Comparison of ENCODE assay signal across 8 cellular contexts in genomic region chr17:79777844-79778503, GRCh38. TPM values are rescaled to one million over a fixed set of nuclear protein-coding genes. Genes with fewer than 3 reads are reported as not detected.
A peak's percentile ranks its signal among the peaks of the same experiment; 100 is the strongest.
DNase-seq lines count a peak whose midpoint lies in the region; ATAC-seq, FAIRE-seq and TF ChIP-seq lines count a peak whose summit lies in the region.

TSS of gene CBX2 (plus strand) at chr17:79778148. CDS start at chr17:79778236, 88 bp downstream.

- H3K4ac ChIP-seq in neuronal stem cell (ENCODE audit: low read length) = no peak within 1 kb of the TSS

- H3K14ac ChIP-seq in neuronal stem cell (ENCODE audit: low read length) = no peak within 1 kb of the TSS

- peak within 1 kb of the TSS; percentile 56 for H3K23ac ChIP-seq in neuronal stem cell (ENCODE audit: low read depth, low read length, poor library complexity)

- no peak within 1 kb of the TSS for H4K91ac ChIP-seq in neuronal stem cell (ENCODE audit: low read depth, low read length, poor library complexity)

- peaks cover 38% of the 10 kb centered on the region for H3K36me3 ChIP-seq in HUES48 (ENCODE audit: control insufficient read depth, insufficient read depth, low read length)
- peaks cover 10% of the 10 kb centered on the region for H3K36me3 ChIP-seq in RWPE2 (ENCODE audit: low read depth)
- no peaks in the 10 kb centered on the region for H3K36me3 ChIP-seq in gastroesophageal sphincter
- peaks cover 34 to 41% of the 10 kb centered on the region in 2 donors for H3K36me3 ChIP-seq in neuronal stem cell (replicated peaks in 1 of 2; ENCODE audit: control insufficient read depth in 2 of 2, insufficient read depth in 2 of 2, low read length in 2 of 2)
- H3K36me3 ChIP-seq in subcutaneous abdominal adipose tissue (ENCODE audit: control insufficient read depth in 5 of 5, insufficient read depth in 5 of 5, low read length in 5 of 5) = no peaks in the 10 kb centered on the region

- H3K27ac ChIP-seq in HUES48 (ENCODE audit: low read depth, low read length) (peak within 1 kb of the TSS; percentile 92), RWPE2 (ENCODE audit: poor library complexity, severe bottlenecking) (no peak within 1 kb of the TSS), gastroesophageal sphincter (peak within 1 kb of the TSS in 3 of 4 donors; percentile 41 to 77 (median 64)), neuronal stem cell (replicated peaks; ENCODE audit: low read length) (peak within 1 kb of the TSS; percentile 93), subcutaneous abdominal adipose tissue (ENCODE audit: low read depth, low read length) (no peak within 1 kb of the TSS)

- no peak for TF ChIP-seq CTCF in RWPE2 (IDR thresholded peaks at IDR 0.05; ENCODE audit: poor library complexity, severe bottlenecking)
- no peak for TF ChIP-seq CTCF in gastroesophageal sphincter (IDR thresholded peaks at IDR 0.05)

- ATAC-seq in RWPE2 (ENCODE audit: low read depth) (peak; percentile 65), gastroesophageal sphincter (peak; percentile 94)

- H3K79me1 ChIP-seq in neuronal stem cell (ENCODE audit: low read depth, low read length) = peaks cover 15% of the 10 kb centered on the region

- H3K27me3 ChIP-seq in HUES48 (ENCODE audit: control insufficient read depth, insufficient read depth, low read length) = peaks cover 9% of the 10 kb centered on the region
- peaks cover 44% of the 10 kb centered on the region for H3K27me3 ChIP-seq in RWPE2 (ENCODE audit: insufficient read depth, poor library complexity, severe bottlenecking)
- peaks cover 96% of the 10 kb centered on the region for H3K27me3 ChIP-seq in gastroesophageal sphincter
- H3K27me3 ChIP-seq in neuronal stem cell (ENCODE audit: control insufficient read depth in 3 of 3, insufficient read depth in 3 of 3, low read depth in 1 of 3, low read length in 3 of 3) = no peaks in the 10 kb centered on the region
- peaks cover 27 to 61% (median 33%) of the 10 kb centered on the region in 5 donors for H3K27me3 ChIP-seq in subcutaneous abdominal adipose tissue (ENCODE audit: control insufficient read depth in 5 of 5, insufficient read depth in 4 of 5, low read length in 5 of 5)

- H3K4me3 ChIP-seq in HUES48 (ENCODE audit: low read depth, low read length) (peak within 1 kb of the TSS; percentile 86), RWPE2 (ENCODE audit: severe bottlenecking) (peak within 1 kb of the TSS; percentile 95), gastroesophageal sphincter (peak within 1 kb of the TSS; percentile 50 to 64), neuronal stem cell (ENCODE audit: low read length in 2 of 2) (peak within 1 kb of the TSS; percentile 78 to 96), subcutaneous abdominal adipose tissue (ENCODE audit: low read depth in 1 of 5, low read length in 5 of 5) (peak within 1 kb of the TSS; percentile 47 to 64 (median 48))

- peak within 1 kb of the TSS; percentile 51 for H2BK120ac ChIP-seq in neuronal stem cell (ENCODE audit: low read depth, low read length)

- peak in 1 of 2 donors; percentile 15 for TF ChIP-seq POLR2A in gastroesophageal sphincter (IDR thresholded peaks at IDR 0.05)

- H3K4me2 ChIP-seq in neuronal stem cell (ENCODE audit: insufficient read depth, low read length, poor library complexity, severe bottlenecking) = peak within 1 kb of the TSS; percentile 82

- no CpG with 5 or more reads among the region's 101 CpGs for WGBS in gastroesophageal sphincter (ENCODE audit: low coverage in 1 of 2), 2 donors
- WGBS in neuronal stem cell (ENCODE audit: extremely low coverage in 2 of 2, insufficient read length in 2 of 2, insufficient replicate concordance in 1 of 2), 2 donors = no CpG with 5 or more reads among the region's 101 CpGs

- peak within 1 kb of the TSS; percentile 81 for H2AK5ac ChIP-seq in neuronal stem cell (ENCODE audit: low read depth, low read length)

- no peak within 1 kb of the TSS for H2BK12ac ChIP-seq in neuronal stem cell (ENCODE audit: low read length)

- peak within 1 kb of the TSS; percentile 33 for H2BK15ac ChIP-seq in neuronal stem cell (ENCODE audit: low read length)

- TF ChIP-seq EP300 in gastroesophageal sphincter (IDR thresholded peaks at IDR 0.05) = no peak

- peak within 1 kb of the TSS; percentile 73 for H3K9ac ChIP-seq in HUES48 (ENCODE audit: low read depth, low read length)
- peak within 1 kb of the TSS; percentile 95 for H3K9ac ChIP-seq in neuronal stem cell (ENCODE audit: low read depth, low read length, poor library complexity)
- peak within 1 kb of the TSS in 3 of 5 donors; percentile 29 to 47 (median 42) for H3K9ac ChIP-seq in subcutaneous abdominal adipose tissue (ENCODE audit: low read length in 5 of 5)

- peak within 1 kb of the TSS; percentile 98 for H3K18ac ChIP-seq in neuronal stem cell (ENCODE audit: low read length)

- H2AFZ ChIP-seq in neuronal stem cell (ENCODE audit: low read length) = peak within 1 kb of the TSS; percentile 77

- peaks cover 24% of the 10 kb centered on the region for H3K4me1 ChIP-seq in HUES48 (ENCODE audit: control insufficient read depth, insufficient read depth, low read length)
- H3K4me1 ChIP-seq in RWPE2 (ENCODE audit: insufficient read depth, poor library complexity, severe bottlenecking) = no peaks in the 10 kb centered on the region
- H3K4me1 ChIP-seq in gastroesophageal sphincter = peaks cover 0 to 23% (median 3%) of the 10 kb centered on the region in 3 donors
- H3K4me1 ChIP-seq in neuronal stem cell (ENCODE audit: control insufficient read depth in 2 of 2, insufficient read depth in 1 of 2, low read depth in 1 of 2, low read length in 2 of 2) = peaks cover 16 to 17% of the 10 kb centered on the region in 2 donors
- H3K4me1 ChIP-seq in subcutaneous abdominal adipose tissue (ENCODE audit: control insufficient read depth in 5 of 5, insufficient read depth in 5 of 5, low read length in 5 of 5) = peaks cover 2 to 26% (median 15%) of the 10 kb centered on the region in 5 donors

- FAIRE-seq in GM19239 (lab: Jason Lieb, UNC) = no peak

- DNase-seq in AML-193 (lab: John Stamatoyannopoulos, UW) (peak; percentile 56 to 68), GM19239 (ENCODE audit: insufficient read length, low spot score) (peak; percentile 98), RWPE2 (ENCODE audit: low spot score) (no peak), neuronal stem cell (ENCODE audit: low spot score) (peak; percentile 80)
- DNase-seq in activated effector memory CD4-positive, alpha-beta T cell treated with anti-CD3 and anti-CD28 coated beads, Interleukin-2, amount 50 U/mL, for 16 hours = peak; percentile 94

- no peak within 1 kb of the TSS for H4K8ac ChIP-seq in neuronal stem cell (ENCODE audit: low read depth, low read length)

- H3K9me3 ChIP-seq in HUES48 (ENCODE audit: control insufficient read depth, insufficient read depth, low read length) (no peaks in the 10 kb centered on the region), RWPE2 (ENCODE audit: severe bottlenecking) (no peaks in the 10 kb centered on the region), gastroesophageal sphincter (no peaks in the 10 kb centered on the region), neuronal stem cell (replicated peaks in 1 of 2; ENCODE audit: control insufficient read depth in 2 of 2, insufficient read depth in 1 of 2, low read depth in 1 of 2, low read length in 2 of 2) (no peaks in the 10 kb centered on the region), subcutaneous abdominal adipose tissue (ENCODE audit: control insufficient read depth in 5 of 5, low read length in 5 of 5) (no peaks in the 10 kb centered on the region)

- H2BK5ac ChIP-seq in neuronal stem cell (ENCODE audit: low read length) = peak within 1 kb of the TSS; percentile 14

RNA-seq across cellular contexts. Expression of gene CBX2, which starts in this region (rescaled TPM):
- 1 to 10 TPM in 3 of 4 donors, under 1 TPM in 1; 0.81 to 2.5 (median 2.0) TPM for total RNA-seq in gastroesophageal sphincter
- polyA plus RNA-seq in neuronal stem cell (2013, experiment 1 of 2) = 72.5 TPM
- 70.8 TPM for polyA plus RNA-seq in neuronal stem cell (2013, experiment 2 of 2)

Comparison
In these comparisons a context has a peak if more than half of its experiments do, and no peak if none do; other contexts are left out.
1. H3K27ac ChIP-seq: peak in HUES48 (single experiment), gastroesophageal sphincter (3 of 4) and neuronal stem cell (single experiment); none in RWPE2 (single experiment) and subcutaneous abdominal adipose tissue (single experiment).
2. H3K9ac ChIP-seq: peak in every context shown above with its lines; median percentile 95 in neuronal stem cell; 73 in HUES48; 42 in subcutaneous abdominal adipose tissue.
3. Peak in every context shown above with its lines, with median percentiles within 50 percentile points of each other: H3K4me3 ChIP-seq.